Comparison of ENCODE assay signal across 13 cellular contexts in genomic region chr20:57442888-57443239, GRCh38.
"Had no signal": no experiment of that assay in that cellular context is flagged by ENCODE, and none has a peak within 500 bp of the region (broad histone marks: within the 10 kb centered on the region; RNA-seq: fewer than 3 reads in every experiment).

No MANE protein-coding gene starts in this region.

- H3K9me3 Mint-ChIP-seq: activated naive CD4-positive, alpha-beta T cell treated with anti-CD3 and anti-CD28 coated beads, Interleukin-2, amount 50 U/mL, for 72 hours; stimulated activated memory B cell treated with anti-CD40 and anti-IgM and Interleukin-4, amounts not matched to agents 10 μg/mL and 1 μg/mL and 100 μg/mL, for 72 hours had no signal

- H3K4me3 ChIP-seq: dorsolateral prefrontal cortex had no signal

- H3K4me3 Mint-ChIP-seq: stimulated activated memory B cell treated with anti-CD40 and anti-IgM and Interleukin-4, amounts not matched to agents 10 μg/mL and 1 μg/mL and 100 μg/mL, for 72 hours had no signal

- DNase-seq: activated CD4-positive, alpha-beta T cell treated with anti-CD3 and anti-CD28 coated beads, Interleukin-2, amount 50 U/mL, for 4 hours; activated CD4-positive, CD25-positive, alpha-beta regulatory T cell treated with anti-CD3 and anti-CD28 coated beads, Interleukin-2, amount 50 U/mL, for 72 hours; activated effector memory CD4-positive, alpha-beta T cell treated with anti-CD3 and anti-CD28 coated beads, Interleukin-2, amount 50 U/mL, for 16 hours; activated T-cell treated with anti-CD3 and anti-CD28 coated beads, Interleukin-2, amount 50 U/mL, for 1 hour; amygdala; dorsolateral prefrontal cortex; foreskin fibroblast; head of caudate nucleus; left colon; mesendoderm; retina had no signal

- ATAC-seq: activated naive CD4-positive, alpha-beta T cell treated with anti-CD3 and anti-CD28 coated beads, Interleukin-2, amount 50 U/mL, for 72 hours; left colon; stimulated activated memory B cell treated with anti-CD40 and anti-IgM and Interleukin-4, amounts not matched to agents 10 μg/mL and 1 μg/mL and 100 μg/mL, for 72 hours had no signal

- H3K27me3 Mint-ChIP-seq: stimulated activated memory B cell treated with anti-CD40 and anti-IgM and Interleukin-4, amounts not matched to agents 10 μg/mL and 1 μg/mL and 100 μg/mL, for 72 hours had no signal

- H3K36me3 Mint-ChIP-seq: activated naive CD4-positive, alpha-beta T cell treated with anti-CD3 and anti-CD28 coated beads, Interleukin-2, amount 50 U/mL, for 72 hours; stimulated activated memory B cell treated with anti-CD40 and anti-IgM and Interleukin-4, amounts not matched to agents 10 μg/mL and 1 μg/mL and 100 μg/mL, for 72 hours had no signal

- H3K27ac Mint-ChIP-seq: activated naive CD4-positive, alpha-beta T cell treated with anti-CD3 and anti-CD28 coated beads, Interleukin-2, amount 50 U/mL, for 72 hours; stimulated activated memory B cell treated with anti-CD40 and anti-IgM and Interleukin-4, amounts not matched to agents 10 μg/mL and 1 μg/mL and 100 μg/mL, for 72 hours had no signal

- H3K27me3 ChIP-seq: dorsolateral prefrontal cortex had no signal
